ENCODE assay signal across 26 cellular contexts in the genomic region with DNA sequence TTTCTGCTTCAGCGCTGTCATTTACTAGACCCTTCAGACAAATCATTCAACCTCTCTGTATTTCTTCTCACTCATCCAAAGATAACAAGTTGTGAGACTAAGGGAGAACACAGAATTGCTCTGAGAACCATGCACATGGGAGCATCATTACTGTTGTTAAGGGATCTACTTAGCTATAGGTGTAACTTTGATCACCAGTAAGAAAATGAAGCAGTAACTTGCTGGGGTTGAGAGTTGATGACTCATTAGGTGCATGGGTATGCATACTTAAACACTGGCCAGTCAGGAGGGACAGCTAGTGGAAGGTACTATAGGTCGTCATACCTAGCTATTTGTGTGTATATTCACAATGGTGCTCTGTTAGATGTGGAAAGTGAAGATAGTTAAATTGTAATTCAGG.
DNase-seq lines count a peak whose midpoint lies in the region; ATAC-seq and TF ChIP-seq lines count a peak whose summit lies in the region.
"Had no signal": no experiment of that assay in that cellular context is flagged by ENCODE, and none has a peak within 500 bp of the region (broad histone marks: within the 10 kb centered on the region; RNA-seq: fewer than 3 reads in every experiment).

No MANE protein-coding gene starts in this region.

- H3K27me3 ChIP-seq in foreskin keratinocyte = no peaks in the 10 kb centered on the region
- H3K27me3 ChIP-seq: BE2C, Peyer's patch had no signal

- no peak overlapping the region for H3K4me3 Mint-ChIP-seq in activated CD4-positive, alpha-beta T cell treated with anti-CD3 and anti-CD28 coated beads, Interleukin-2, amount 10 ng/mL, durations not matched to agents 24 days and 14 days
- H3K4me3 Mint-ChIP-seq in activated CD4-positive, alpha-beta T cell treated with anti-CD3 and anti-CD28 coated beads, Interleukin-2, amount 10 ng/mL, durations not matched to agents 7 days and 5 days = no peak overlapping the region
- H3K4me3 Mint-ChIP-seq: CD14-positive monocyte; CD8-positive, alpha-beta memory T cell; GM23338; HFFc6 had no signal

- H3K27ac Mint-ChIP-seq in activated CD4-positive, alpha-beta T cell treated with anti-CD3 and anti-CD28 coated beads, Interleukin-2, amount 10 ng/mL, durations not matched to agents 24 days and 14 days = no peak overlapping the region
- no peak overlapping the region for H3K27ac Mint-ChIP-seq in activated CD4-positive, alpha-beta T cell treated with anti-CD3 and anti-CD28 coated beads, Interleukin-2, amount 10 ng/mL, durations not matched to agents 7 days and 5 days
- H3K27ac Mint-ChIP-seq: CD14-positive monocyte; CD8-positive, alpha-beta memory T cell; GM23338; HFFc6 had no signal

- POLR2A ChIA-PET in activated CD4-positive, alpha-beta T cell treated with anti-CD3 and anti-CD28 coated beads, Interleukin-2, amount 10 ng/mL, durations not matched to agents 7 days and 5 days (lab: Charles Lee) = no interaction called here

- no peaks in the 10 kb centered on the region for H3K9me3 Mint-ChIP-seq in activated CD4-positive, alpha-beta T cell treated with anti-CD3 and anti-CD28 coated beads, Interleukin-2, amount 10 ng/mL, durations not matched to agents 24 days and 14 days
- no peaks in the 10 kb centered on the region for H3K9me3 Mint-ChIP-seq in activated CD4-positive, alpha-beta T cell treated with anti-CD3 and anti-CD28 coated beads, Interleukin-2, amount 10 ng/mL, durations not matched to agents 7 days and 5 days
- H3K9me3 Mint-ChIP-seq: HFFc6 had no signal

- CTCF ChIA-PET in activated CD4-positive, alpha-beta T cell treated with anti-CD3 and anti-CD28 coated beads, Interleukin-2, amount 10 ng/mL, durations not matched to agents 7 days and 5 days (lab: Charles Lee) = no interaction called here

- H3K36me3 Mint-ChIP-seq in activated CD4-positive, alpha-beta T cell treated with anti-CD3 and anti-CD28 coated beads, Interleukin-2, amount 10 ng/mL, durations not matched to agents 24 days and 14 days (ENCODE audit: low read depth) = no peaks in the 10 kb centered on the region
- H3K36me3 Mint-ChIP-seq in activated CD4-positive, alpha-beta T cell treated with anti-CD3 and anti-CD28 coated beads, Interleukin-2, amount 10 ng/mL, durations not matched to agents 7 days and 5 days (ENCODE audit: low read depth) = no peaks in the 10 kb centered on the region

- TF ChIP-seq CTCF in foreskin keratinocyte (conservative IDR thresholded peaks at IDR 0.05) = no peak

- no peaks in the 10 kb centered on the region for H3K4me1 ChIP-seq in foreskin keratinocyte
- H3K4me1 ChIP-seq: BE2C, HAP-1, Peyer's patch had no signal

- ATAC-seq in foreskin keratinocyte = peak; percentile 27
- no peak for ATAC-seq in HG02884 (IDR thresholded peaks at IDR 0.05; ENCODE audit: unreplicated experiment)
- ATAC-seq: GM23338 had no signal

- no peak overlapping the region for H3K27ac ChIP-seq in foreskin keratinocyte
- H3K27ac ChIP-seq: 22Rv1, Peyer's patch had no signal

- intact Hi-C loops in activated CD4-positive, alpha-beta T cell treated with anti-CD3 and anti-CD28 coated beads, Interleukin-2, amount 10 ng/mL, durations not matched to agents 24 days and 14 days (cut with micrococcal nuclease) = no loop called here

- no peaks in the 10 kb centered on the region for H3K4me1 Mint-ChIP-seq in activated CD4-positive, alpha-beta T cell treated with anti-CD3 and anti-CD28 coated beads, Interleukin-2, amount 10 ng/mL, durations not matched to agents 24 days and 14 days
- H3K4me1 Mint-ChIP-seq in activated CD4-positive, alpha-beta T cell treated with anti-CD3 and anti-CD28 coated beads, Interleukin-2, amount 10 ng/mL, durations not matched to agents 7 days and 5 days = no peaks in the 10 kb centered on the region
- H3K4me1 Mint-ChIP-seq: CD14-positive monocyte; CD8-positive, alpha-beta memory T cell; GM23338 had no signal

- peak; percentile 29 for DNase-seq in activated CD4-positive, alpha-beta T cell treated with anti-CD3 and anti-CD28 coated beads, Interleukin-2, amount 10 ng/mL, durations not matched to agents 24 days and 14 days
- no peak for DNase-seq in activated CD4-positive, alpha-beta T cell treated with anti-CD3 and anti-CD28 coated beads, Interleukin-2, amount 10 ng/mL, durations not matched to agents 7 days and 5 days
- DNase-seq in astrocyte of the hippocampus (ENCODE audit: low read depth, low spot score) (peak; percentile 62), foreskin keratinocyte (peak in 1 of 2 donors; percentile 15), renal cortical epithelial cell (ENCODE audit: low read depth) (peak; percentile 79), EL (no peak), NCI-H2029 treated with DMSO at 0.1 percent for 48 hours (lab: John Stamatoyannopoulos, UW) (no peak)
- DNase-seq: BE2C; Calu3; CD8-positive, alpha-beta memory T cell; HFFc6; IMR-90; KG1; MM.1S; NCI-H1417; NCI-H1694; NCI-H2081; NCI-H2227 treated with DMSO at 0.1 percent for 48 hours; NCI-H526 treated with DMSO at 0.1 percent for 48 hours; Peyer's patch; SK-N-SH had no signal

- H3K27me3 Mint-ChIP-seq in activated CD4-positive, alpha-beta T cell treated with anti-CD3 and anti-CD28 coated beads, Interleukin-2, amount 10 ng/mL, durations not matched to agents 24 days and 14 days = no peaks in the 10 kb centered on the region
- H3K27me3 Mint-ChIP-seq in activated CD4-positive, alpha-beta T cell treated with anti-CD3 and anti-CD28 coated beads, Interleukin-2, amount 10 ng/mL, durations not matched to agents 7 days and 5 days = no peaks in the 10 kb centered on the region
- H3K27me3 Mint-ChIP-seq: CD8-positive, alpha-beta memory T cell had no signal

Comparison
In these comparisons a context has a peak if more than half of its experiments do, and no peak if none do; other contexts are left out.
1. DNase-seq: peak in activated CD4-positive, alpha-beta T cell treated with anti-CD3 and anti-CD28 coated beads, Interleukin-2, amount 10 ng/mL, durations not matched to agents 24 days and 14 days (single experiment), astrocyte of the hippocampus (single experiment) and renal cortical epithelial cell (single experiment); none in activated CD4-positive, alpha-beta T cell treated with anti-CD3 and anti-CD28 coated beads, Interleukin-2, amount 10 ng/mL, durations not matched to agents 7 days and 5 days (single experiment), EL (single experiment) and NCI-H2029 treated with DMSO at 0.1 percent for 48 hours (single experiment).